Comparison of ENCODE assay signal across 35 cellular contexts in genomic region chr17:58252141-58252540, GRCh38. TPM values are rescaled to one million over a fixed set of nuclear protein-coding genes. Genes with fewer than 3 reads are reported as not detected.
"Had no signal": no experiment of that assay in that cellular context is flagged by ENCODE, and none has a peak within 500 bp of the region (broad histone marks: within the 10 kb centered on the region; RNA-seq: fewer than 3 reads in every experiment).

No MANE protein-coding gene starts in this region.

- DNase-seq: activated CD4-positive, alpha-beta memory T cell treated with anti-CD3 and anti-CD28 coated beads for 36 hours; activated CD4-positive, alpha-beta T cell treated with anti-CD3 and anti-CD28 coated beads for 4 hours; activated effector memory CD4-positive, alpha-beta T cell treated with Interleukin-2 at 50 U/mL for 16 hours; activated naive CD4-positive, alpha-beta T cell treated with anti-CD3 and anti-CD28 coated beads, Interleukin-2, amount 10 ng/mL, durations not matched to agents 7 days and 5 days; activated naive CD8-positive, alpha-beta T cell treated with anti-CD3 and anti-CD28 coated beads, Interleukin-2, amount 10 ng/mL, durations not matched to agents 7 days and 5 days; activated T-cell treated with anti-CD3 and anti-CD28 coated beads for 4 hours; brain microvascular endothelial cell; cortex of kidney; foreskin fibroblast; head of caudate nucleus; left lung; mesendoderm; mucosa of descending colon; ovary; stimulated activated CD4-positive, alpha-beta T cell treated with anti-CD3 and anti-CD28 coated beads, Interleukin-1b, Interleukin-23, amount 100 ng/mL, for 48 hours; stimulated activated CD4-positive, alpha-beta T cell treated with anti-CD3 and anti-CD28 coated beads, Interleukin-4, amount 100 ng/mL, for 4 hours; stimulated activated CD8-positive, alpha-beta memory T cell treated with anti-CD3 and anti-CD28 coated beads, Interleukin-4, amount 100 ng/mL, for 48 hours; tibial artery had no signal

- H3K27me3 ChIP-seq: ovary had no signal

- H3K4me3 ChIP-seq: left lung, lung, mucosa of descending colon, ovary, smooth muscle cell, suprapubic skin, tibial artery had no signal

- H3K9me3 Mint-ChIP-seq: activated CD4-positive, alpha-beta memory T cell treated with anti-CD3 and anti-CD28 coated beads for 36 hours; activated naive CD4-positive, alpha-beta T cell treated with anti-CD3 and anti-CD28 coated beads, Interleukin-2, amount 10 ng/mL, durations not matched to agents 7 days and 5 days; activated naive CD8-positive, alpha-beta T cell treated with anti-CD3 and anti-CD28 coated beads, Interleukin-2, amount 10 ng/mL, durations not matched to agents 7 days and 5 days; natural killer cell treated with Interleukin-12 subunit alpha and Interleukin-12 subunit beta and Interleukin-15 and Interleukin-18, amount 100 ng/mL, for 72 hours; stimulated activated memory B cell treated with anti-CD40 and anti-IgM and Interleukin-4, amounts not matched to agents 10 μg/mL and 1 μg/mL and 100 μg/mL, for 72 hours had no signal

- H3K27ac Mint-ChIP-seq: activated CD4-positive, alpha-beta memory T cell treated with anti-CD3 and anti-CD28 coated beads for 36 hours; activated naive CD4-positive, alpha-beta T cell treated with anti-CD3 and anti-CD28 coated beads, Interleukin-2, amount 10 ng/mL, durations not matched to agents 7 days and 5 days; activated naive CD8-positive, alpha-beta T cell treated with anti-CD3 and anti-CD28 coated beads, Interleukin-2, amount 10 ng/mL, durations not matched to agents 7 days and 5 days; natural killer cell treated with Interleukin-12 subunit alpha and Interleukin-12 subunit beta and Interleukin-15 and Interleukin-18, amount 100 ng/mL, for 72 hours; progenitor cell of endocrine pancreas; stimulated activated memory B cell treated with anti-CD40 and anti-IgM and Interleukin-4, amounts not matched to agents 10 μg/mL and 1 μg/mL and 100 μg/mL, for 72 hours had no signal

- H3K4me3 Mint-ChIP-seq: activated CD4-positive, alpha-beta memory T cell treated with anti-CD3 and anti-CD28 coated beads for 36 hours; activated naive CD4-positive, alpha-beta T cell treated with anti-CD3 and anti-CD28 coated beads, Interleukin-2, amount 10 ng/mL, durations not matched to agents 7 days and 5 days; activated naive CD8-positive, alpha-beta T cell treated with anti-CD3 and anti-CD28 coated beads, Interleukin-2, amount 10 ng/mL, durations not matched to agents 7 days and 5 days; natural killer cell treated with Interleukin-12 subunit alpha and Interleukin-12 subunit beta and Interleukin-15 and Interleukin-18, amount 100 ng/mL, for 72 hours; stimulated activated memory B cell treated with anti-CD40 and anti-IgM and Interleukin-4, amounts not matched to agents 10 μg/mL and 1 μg/mL and 100 μg/mL, for 72 hours had no signal

- H3K4me2 ChIP-seq: smooth muscle cell had no signal

- H3K36me3 Mint-ChIP-seq: activated CD4-positive, alpha-beta memory T cell treated with anti-CD3 and anti-CD28 coated beads for 36 hours; activated naive CD4-positive, alpha-beta T cell treated with anti-CD3 and anti-CD28 coated beads, Interleukin-2, amount 10 ng/mL, durations not matched to agents 7 days and 5 days; activated naive CD8-positive, alpha-beta T cell treated with anti-CD3 and anti-CD28 coated beads, Interleukin-2, amount 10 ng/mL, durations not matched to agents 7 days and 5 days; natural killer cell treated with Interleukin-12 subunit alpha and Interleukin-12 subunit beta and Interleukin-15 and Interleukin-18, amount 100 ng/mL, for 72 hours; stimulated activated memory B cell treated with anti-CD40 and anti-IgM and Interleukin-4, amounts not matched to agents 10 μg/mL and 1 μg/mL and 100 μg/mL, for 72 hours had no signal

- H3K9me3 ChIP-seq: left lung, mucosa of descending colon, neutrophil, ovary, suprapubic skin, tibial artery had no signal

- H3K27ac ChIP-seq: brain microvascular endothelial cell, left lung, neutrophil, ovary, suprapubic skin, tibial artery, VCaP had no signal

- H3K36me3 ChIP-seq: brain microvascular endothelial cell, left lung, neutrophil, ovary, suprapubic skin, tibial artery had no signal

RNA-seq across cellular contexts. Expression of gene LPO, which starts 13.8 kb away (rescaled TPM):
- total RNA-seq: activated CD4-positive, alpha-beta memory T cell treated with anti-CD3 and anti-CD28 coated beads for 36 hours; activated naive CD8-positive, alpha-beta T cell treated with anti-CD3 and anti-CD28 coated beads, Interleukin-2, amount 10 ng/mL, durations not matched to agents 7 days and 5 days; astrocyte; cardiac septum; cerebellum; mucosa of descending colon; myocyte; natural killer cell treated with Interleukin-12 subunit alpha and Interleukin-12 subunit beta and Interleukin-15 and Interleukin-18, amount 100 ng/mL, for 72 hours; progenitor cell of endocrine pancreas; renal cortical epithelial cell; SK-MEL-5; T-helper 1 cell treated with Interleukin-12 subunit alpha and Interleukin-12 subunit beta and Interleukin-4 antibody, amounts not matched to agents 30 ng/mL and 1 ng/mL, for 36 hours; ureter had no signal

RNA-seq across cellular contexts. Expression of gene MPO, which starts 28.6 kb away (rescaled TPM):
- total RNA-seq: activated naive CD8-positive, alpha-beta T cell treated with anti-CD3 and anti-CD28 coated beads, Interleukin-2, amount 10 ng/mL, durations not matched to agents 7 days and 5 days; astrocyte; esophagus mucosa; natural killer cell treated with Interleukin-12 subunit alpha and Interleukin-12 subunit beta and Interleukin-15 and Interleukin-18, amount 100 ng/mL, for 72 hours; progenitor cell of endocrine pancreas; renal cortical epithelial cell; SK-MEL-5; smooth muscle cell; suprapubic skin had no signal

RNA-seq across cellular contexts. Expression of gene EPX, which starts 59.6 kb away (rescaled TPM):
- total RNA-seq: activated CD4-positive, alpha-beta memory T cell treated with anti-CD3 and anti-CD28 coated beads for 36 hours; activated naive CD8-positive, alpha-beta T cell treated with anti-CD3 and anti-CD28 coated beads, Interleukin-2, amount 10 ng/mL, durations not matched to agents 7 days and 5 days; astrocyte; cardiac septum; esophagus mucosa; left lung; mucosa of descending colon; myocyte; natural killer cell treated with Interleukin-12 subunit alpha and Interleukin-12 subunit beta and Interleukin-15 and Interleukin-18, amount 100 ng/mL, for 72 hours; ovary; progenitor cell of endocrine pancreas; renal cortical epithelial cell; SK-MEL-5; smooth muscle cell; T-helper 1 cell treated with Interleukin-12 subunit alpha and Interleukin-12 subunit beta and Interleukin-4 antibody, amounts not matched to agents 30 ng/mL and 1 ng/mL, for 36 hours; ureter had no signal
